ENCODE assay signal across 29 cellular contexts in genomic region chr3:174233511-174233910, GRCh38.
"Had no signal": no experiment of that assay in that cellular context is flagged by ENCODE, and none has a peak within 500 bp of the region (broad histone marks: within the 10 kb centered on the region; RNA-seq: fewer than 3 reads in every experiment).

No MANE protein-coding gene starts in this region.

- H3K9me3 ChIP-seq: adrenal gland, breast epithelium, colonic mucosa had no signal

- H3K36me3 Mint-ChIP-seq: activated naive CD4-positive, alpha-beta T cell treated with anti-CD3 and anti-CD28 coated beads, Interleukin-2, amount 50 U/mL, for 24 hours; activated naive CD8-positive, alpha-beta T cell treated with anti-CD3 and anti-CD28 coated beads for 36 hours; brain had no signal

- H3K4me1 Mint-ChIP-seq: activated B cell treated with CpG ODN at 0.5 μM for 24 hours; activated naive CD4-positive, alpha-beta T cell treated with anti-CD3 and anti-CD28 coated beads, Interleukin-2, amount 50 U/mL, for 24 hours; activated naive CD8-positive, alpha-beta T cell treated with anti-CD3 and anti-CD28 coated beads for 36 hours; activated naive CD8-positive, alpha-beta T cell treated with anti-CD3 and anti-CD28 coated beads, Interleukin-2, amount 50 U/mL, for 24 hours had no signal

- H3K27me3 ChIP-seq: adrenal gland, breast epithelium, cardiac muscle cell, colonic mucosa had no signal

- H3K4me3 ChIP-seq: adrenal gland, breast epithelium, cardiac muscle cell, colonic mucosa had no signal

- H3K9me3 Mint-ChIP-seq: activated CD8-positive, alpha-beta T cell treated with anti-CD3 and anti-CD28 coated beads for 36 hours; activated naive CD4-positive, alpha-beta T cell treated with anti-CD3 and anti-CD28 coated beads for 36 hours; activated T-helper 1 cell treated with anti-CD3 and anti-CD28 coated beads, Interleukin-12 subunit alpha, Interleukin-12 subunit beta, Interleukin-2, Interleukin-4 antibody, amounts not matched to agents 30 ng/mL and 10 ng/mL and 1 ng/mL, durations not matched to agents 14 hours and 24 hours and 36 hours; activated T-helper 2 cell treated with anti-CD3 and anti-CD28 coated beads, Interferon-gamma antibody, Interleukin-2, Interleukin-4, amounts not matched to agents 10 μg/mL and 5 μg/mL and 100 μg/mL, durations not matched to agents 14 hours and 24 hours and 36 hours had no signal

- H3K27ac ChIP-seq: adrenal gland, breast epithelium, cardiac muscle cell, colonic mucosa, VCaP had no signal

- H3K27me3 Mint-ChIP-seq: activated B cell treated with CpG ODN at 0.5 μM for 24 hours; activated CD8-positive, alpha-beta T cell treated with anti-CD3 and anti-CD28 coated beads for 36 hours; activated naive CD4-positive, alpha-beta T cell treated with anti-CD3 and anti-CD28 coated beads, Interleukin-2, amount 50 U/mL, for 24 hours; activated naive CD8-positive, alpha-beta T cell treated with anti-CD3 and anti-CD28 coated beads for 36 hours; activated naive CD8-positive, alpha-beta T cell treated with anti-CD3 and anti-CD28 coated beads, Interleukin-2, amount 50 U/mL, for 24 hours had no signal

- H3K36me3 ChIP-seq: adrenal gland, breast epithelium, cardiac muscle cell, colonic mucosa had no signal

- DNase-seq: activated B cell treated with CpG ODN at 0.5 μM for 24 hours; activated CD4-positive, alpha-beta T cell treated with anti-CD3 and anti-CD28 coated beads for 48 hours; activated CD4-positive, alpha-beta T cell treated with anti-CD3 and anti-CD28 coated beads, Interleukin-2, amount 50 U/mL, for 1 hour; activated CD4-positive, alpha-beta T cell treated with anti-CD3 and anti-CD28 coated beads, Interleukin-2, amount 50 U/mL, for 48 hours; activated CD8-positive, alpha-beta memory T cell treated with anti-CD3 and anti-CD28 coated beads for 24 hours; activated CD8-positive, alpha-beta T cell treated with anti-CD3 and anti-CD28 coated beads for 36 hours; activated effector memory CD4-positive, alpha-beta T cell treated with anti-CD3 and anti-CD28 coated beads, Interleukin-2, amount 50 U/mL, for 16 hours; activated naive CD4-positive, alpha-beta T cell treated with anti-CD3 and anti-CD28 coated beads for 36 hours; activated naive CD8-positive, alpha-beta T cell treated with anti-CD3 and anti-CD28 coated beads for 36 hours; activated naive CD8-positive, alpha-beta T cell treated with anti-CD3 and anti-CD28 coated beads, Interleukin-2, amount 50 U/mL, for 24 hours; activated T-cell treated with anti-CD3 and anti-CD28 coated beads, Interleukin-2, amount 50 U/mL, for 1 hour; activated T-cell treated with anti-CD3 and anti-CD28 coated beads, Interleukin-2, amount 50 U/mL, for 48 hours; adrenal gland; amygdala; aorta; central memory CD4-positive, alpha-beta T cell; cerebellar nuclear complex; colonic mucosa; effector CD8-positive, alpha-beta T cell; foreskin fibroblast; head of caudate nucleus; T-helper 2 cell had no signal

- H3K4me3 Mint-ChIP-seq: activated B cell treated with CpG ODN at 0.5 μM for 24 hours; activated CD8-positive, alpha-beta T cell treated with anti-CD3 and anti-CD28 coated beads for 36 hours; activated naive CD4-positive, alpha-beta T cell treated with anti-CD3 and anti-CD28 coated beads for 36 hours; activated naive CD4-positive, alpha-beta T cell treated with anti-CD3 and anti-CD28 coated beads, Interleukin-2, amount 50 U/mL, for 24 hours; activated naive CD8-positive, alpha-beta T cell treated with anti-CD3 and anti-CD28 coated beads for 36 hours; activated naive CD8-positive, alpha-beta T cell treated with anti-CD3 and anti-CD28 coated beads, Interleukin-2, amount 50 U/mL, for 24 hours; activated T-helper 1 cell treated with anti-CD3 and anti-CD28 coated beads, Interleukin-12 subunit alpha, Interleukin-12 subunit beta, Interleukin-2, Interleukin-4 antibody, amounts not matched to agents 30 ng/mL and 10 ng/mL and 1 ng/mL, durations not matched to agents 14 hours and 24 hours and 36 hours; brain had no signal

- H3K4me1 ChIP-seq: adrenal gland, breast epithelium, colonic mucosa had no signal

- H3K27ac Mint-ChIP-seq: activated B cell treated with CpG ODN at 0.5 μM for 24 hours; activated CD8-positive, alpha-beta T cell treated with anti-CD3 and anti-CD28 coated beads for 36 hours; activated naive CD4-positive, alpha-beta T cell treated with anti-CD3 and anti-CD28 coated beads for 36 hours; activated naive CD4-positive, alpha-beta T cell treated with anti-CD3 and anti-CD28 coated beads, Interleukin-2, amount 50 U/mL, for 24 hours; activated naive CD8-positive, alpha-beta T cell treated with anti-CD3 and anti-CD28 coated beads for 36 hours; activated naive CD8-positive, alpha-beta T cell treated with anti-CD3 and anti-CD28 coated beads, Interleukin-2, amount 50 U/mL, for 24 hours; activated T-helper 1 cell treated with anti-CD3 and anti-CD28 coated beads, Interleukin-12 subunit alpha, Interleukin-12 subunit beta, Interleukin-2, Interleukin-4 antibody, amounts not matched to agents 30 ng/mL and 10 ng/mL and 1 ng/mL, durations not matched to agents 14 hours and 24 hours and 36 hours; activated T-helper 2 cell treated with anti-CD3 and anti-CD28 coated beads, Interferon-gamma antibody, Interleukin-2, Interleukin-4, amounts not matched to agents 10 μg/mL and 5 μg/mL and 100 μg/mL, durations not matched to agents 14 hours and 24 hours and 36 hours had no signal
